Comparison of ENCODE assay signal across 19 cellular contexts in the genomic region with DNA sequence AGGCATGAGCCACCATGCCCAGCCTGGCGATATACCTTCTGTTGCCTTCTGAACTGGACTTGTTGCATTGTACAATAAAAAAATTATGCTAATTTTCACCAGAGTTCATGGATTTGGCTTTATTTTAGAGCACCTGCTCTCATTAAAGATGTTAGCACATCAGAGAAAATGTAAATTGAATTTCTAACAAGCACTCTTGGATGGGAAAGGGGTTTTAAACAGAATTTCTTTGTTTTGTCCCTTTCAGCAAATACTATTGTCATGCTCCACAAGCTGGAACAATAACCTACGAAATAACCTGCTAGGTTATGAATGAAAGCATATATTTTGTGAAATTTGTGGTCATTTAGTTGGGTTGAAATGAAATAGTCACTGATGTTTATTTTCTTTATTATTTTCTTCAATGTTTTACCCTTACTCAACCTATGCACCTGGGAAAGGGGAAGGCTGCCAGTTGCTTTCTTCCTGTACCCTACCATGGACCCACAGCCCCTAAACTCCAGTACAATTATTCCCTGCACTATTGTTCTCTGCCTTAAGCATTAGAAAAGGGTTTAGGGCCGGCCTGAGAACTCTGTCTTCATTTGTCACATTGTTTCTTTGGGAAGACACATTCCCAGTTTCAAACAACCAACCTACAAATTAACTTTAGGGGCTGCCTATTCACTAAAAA. TPM values are rescaled to one million over a fixed set of nuclear protein-coding genes. Genes with fewer than 3 reads are reported as not detected.
DNase-seq lines count a peak whose midpoint lies in the region; ATAC-seq and TF ChIP-seq lines count a peak whose summit lies in the region.
"Had no signal": no experiment of that assay in that cellular context is flagged by ENCODE, and none has a peak within 500 bp of the region (broad histone marks: within the 10 kb centered on the region; RNA-seq: fewer than 3 reads in every experiment).

No MANE protein-coding gene starts in this region.

- H3T11ph ChIP-seq in H9 (ENCODE audit: low read length) = no peak overlapping the region

- no peak overlapping the region for H2BK5ac ChIP-seq in H9 (ENCODE audit: insufficient read length, low read length)

- no peak for ATAC-seq in GM21515 (IDR thresholded peaks at IDR 0.05; ENCODE audit: unreplicated experiment)
- ATAC-seq: A549 had no signal

- H2BK15ac ChIP-seq in H9 (ENCODE audit: low read depth, low read length) = no peak overlapping the region

- H3K27me3 ChIP-seq in H9 (ENCODE audit: insufficient read depth, low read length) = no peaks in the 10 kb centered on the region
- H3K27me3 ChIP-seq in HUES64 (ENCODE audit: insufficient read depth, low read length) = no peaks in the 10 kb centered on the region

- H3K4me3 ChIP-seq in HUES64 (ENCODE audit: low read length) = no peak overlapping the region
- H3K4me3 ChIP-seq: A549, GM12878 had no signal

- peaks cover 45 to 51% of the 10 kb centered on the region in 2 experiments for H3K4me1 Mint-ChIP-seq in H9
- H3K4me1 Mint-ChIP-seq: CD4-positive, alpha-beta memory T cell had no signal

- H4K91ac ChIP-seq in H9 (ENCODE audit: insufficient read length, low read depth, low read length) = no peak overlapping the region

- no peak overlapping the region for H2AFZ ChIP-seq in H9 (ENCODE audit: low read length)

- no peak overlapping the region for H3K56ac ChIP-seq in H9 (ENCODE audit: insufficient read length, low read depth, low read length)

- no peak overlapping the region for H3K14ac ChIP-seq in H9 (ENCODE audit: insufficient read depth, low read length)

- H3K27ac ChIP-seq in H9 (ENCODE audit: insufficient read length, low read depth, low read length) = no peak overlapping the region
- H3K27ac ChIP-seq in HUES64 (ENCODE audit: low read depth, low read length) = peak overlapping the region; percentile 76; the same call in 1 of the 2 replicates
- H3K27ac ChIP-seq: 22Rv1, A549 had no signal

- H4K20me1 ChIP-seq in H9 (ENCODE audit: control insufficient read depth, insufficient read depth, insufficient read length) = no peaks in the 10 kb centered on the region

- no peaks in the 10 kb centered on the region for H3K36me3 ChIP-seq in HUES64 (ENCODE audit: insufficient read depth, low read length)

- H3K9ac ChIP-seq in H9 (ENCODE audit: extremely low read depth, insufficient read length, low read length) (no peak overlapping the region), HUES64 (ENCODE audit: low read depth, low read length) (no peak overlapping the region)

- no peak overlapping the region for H3K4me2 ChIP-seq in H9 (ENCODE audit: insufficient read depth, insufficient read length, low read length)
- H3K4me2 ChIP-seq: A549 had no signal

- TF ChIP-seq CTCF in H9 (conservative IDR thresholded peaks at IDR 0.05) = no peak

- no peaks in the 10 kb centered on the region for H3K79me2 ChIP-seq in H9 (ENCODE audit: insufficient read depth, low read length)

- no peak overlapping the region for H4K8ac ChIP-seq in H9 (replicated peaks; ENCODE audit: insufficient read length, low read depth, low read length)

- 0 out of 7 replicates have a peak, but pooled peaks cover 0 to under 1% (median 0%) of the 10 kb centered on the region in 3 experiments for H3K36me3 Mint-ChIP-seq in H9 (ENCODE audit: insufficient read depth in 1 of 3, low read depth in 3 of 3)

- H2AK5ac ChIP-seq in H9 (ENCODE audit: insufficient read length, low read length) = no peak overlapping the region

- H2BK120ac ChIP-seq in H9 (ENCODE audit: low read depth, low read length, poor library complexity, severe bottlenecking) = no peak overlapping the region

- H3K27ac Mint-ChIP-seq in H9 = peak overlapping the region in 2 of 3 experiments; percentile 52 to 70; a peak in 2 of 7 replicates
- H3K27ac Mint-ChIP-seq: CD14-positive monocyte; CD4-positive, alpha-beta memory T cell had no signal

- H3K9me3 Mint-ChIP-seq in H9 = no peaks in the 10 kb centered on the region
- H3K9me3 Mint-ChIP-seq: CD4-positive, alpha-beta memory T cell had no signal

- H3K23me2 ChIP-seq in H9 (ENCODE audit: insufficient read length, low read depth, low read length, poor library complexity, severe bottlenecking) = no peaks in the 10 kb centered on the region

- WGBS in H9 (ENCODE audit: extremely low coverage, insufficient read length, low lambda C conversion rate) = no CpG with 5 or more reads among the region's 3 CpGs
- 75% methylated on average over 3 of the region's 3 CpGs for WGBS in HUES64

- no peak overlapping the region for H2BK12ac ChIP-seq in H9 (ENCODE audit: insufficient read length, low read depth, low read length)

- no peak overlapping the region for H3K18ac ChIP-seq in H9 (ENCODE audit: insufficient read length, low read depth, low read length)

- H4K5ac ChIP-seq in H9 (ENCODE audit: insufficient read length, low read depth, low read length) = no peak overlapping the region

- no peak overlapping the region for H2BK20ac ChIP-seq in H9 (ENCODE audit: low read depth, low read length, poor library complexity, severe bottlenecking)

- H3K4me1 ChIP-seq in H9 (ENCODE audit: insufficient read depth, low read length) = peaks cover 6% of the 10 kb centered on the region; the same call in 1 of the 2 replicates
- peaks cover 23% of the 10 kb centered on the region for H3K4me1 ChIP-seq in HUES64 (ENCODE audit: insufficient read depth, low read length)
- H3K4me1 ChIP-seq: A549 had no signal

- H3K9me3 ChIP-seq in H9 (ENCODE audit: control insufficient read depth, low read depth, low read length) = no peaks in the 10 kb centered on the region
- no peaks in the 10 kb centered on the region for H3K9me3 ChIP-seq in HUES64 (ENCODE audit: insufficient read depth, low read depth, low read length)
- H3K9me3 ChIP-seq: A549 had no signal

- H3K4ac ChIP-seq in H9 (ENCODE audit: low read depth, low read length) = no peak overlapping the region

- no peak overlapping the region for H3K23ac ChIP-seq in H9 (ENCODE audit: insufficient read length, low read depth, low read length)

- no peaks in the 10 kb centered on the region for H3K79me1 ChIP-seq in H9 (ENCODE audit: insufficient read depth, low read depth, low read length, poor library complexity, severe bottlenecking)

- no peaks in the 10 kb centered on the region for H3K27me3 Mint-ChIP-seq in H9 (ENCODE audit: low read depth)
- H3K27me3 Mint-ChIP-seq: CD4-positive, alpha-beta memory T cell had no signal

- H3K4me3 Mint-ChIP-seq in H9 = no peak overlapping the region
- H3K4me3 Mint-ChIP-seq: CD14-positive monocyte; CD4-positive, alpha-beta memory T cell had no signal

- DNase-seq in NCI-H2081 (lab: John Stamatoyannopoulos, UW) = peak; percentile 19 to 61
- no peak for DNase-seq in NCI-H2081 treated with DMSO at 0.1 percent for 48 hours (lab: John Stamatoyannopoulos, UW)
- DNase-seq in H9 = no peak
- no peak for DNase-seq in NCI-H146 (lab: John Stamatoyannopoulos, UW)
- no peak for DNase-seq in activated gamma-delta T cell (lab: John Stamatoyannopoulos, UW)
- DNase-seq: AML-193; Calu3; CD4-positive, alpha-beta memory T cell; DMS 273 treated with DMSO at 0.1 percent for 48 hours; DMS53; DND-41; EL; KG1 had no signal

RNA-seq across cellular contexts. Expression of a gene that starts 22.2 kb away (rescaled TPM):
- total RNA-seq in H9 (2021) = 1.7 and 2.2 TPM in 2 replicates
- polyA plus RNA-seq in HUES64 (2013, experiment 1 of 2) = 6.2 TPM
- polyA plus RNA-seq in HUES64 (2013, experiment 2 of 2) = 6.7 TPM

Comparison
In these comparisons a context has a peak if more than half of its experiments do, and no peak if none do; other contexts are left out.
1. DNase-seq: peak in NCI-H2081 (2 of 2); none in NCI-H2081 treated with DMSO at 0.1 percent for 48 hours (single experiment), H9 (single experiment), NCI-H146 (single experiment) and activated gamma-delta T cell (single experiment).